In the genomic region with DNA sequence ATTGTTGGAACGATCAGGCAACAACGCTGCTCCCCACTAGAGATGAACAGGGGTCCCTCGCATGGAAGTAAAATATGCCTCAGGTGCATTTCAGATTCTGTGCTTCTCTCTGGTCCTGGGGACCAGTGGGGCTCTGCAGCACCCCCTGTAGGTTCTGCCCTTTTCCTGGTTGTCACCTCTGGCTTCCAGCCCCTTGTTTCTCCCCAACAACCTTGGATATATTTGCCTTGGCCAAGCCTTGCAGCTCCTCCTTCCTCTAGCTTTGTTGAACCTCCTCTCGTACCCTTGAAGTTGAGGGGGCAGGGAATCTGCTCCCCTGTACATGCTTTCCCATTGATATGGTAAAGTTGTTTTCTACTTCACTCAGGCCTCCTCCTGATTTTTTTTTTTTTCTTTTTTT, we compare ENCODE assay signal across 1 cellular context.
TF ChIP-seq lines count a peak whose summit lies in the region.

No MANE protein-coding gene starts in this region.

TF ChIP-seq in GM12878, 131 proteins besides CTCF, POLR2A, EP300 and RAD21:
- TF ChIP-seq ZBED1 (IDR thresholded peaks at IDR 0.05; ENCODE audit: borderline replicate concordance), result no peak
- TF ChIP-seq POU2F2 (IDR thresholded peaks at IDR 0.05; ENCODE audit: borderline replicate concordance, low read depth, low read length), result no peak
- no peak for TF ChIP-seq SIX5 (IDR thresholded peaks at IDR 0.05; ENCODE audit: low read depth, low read length, severe bottlenecking)
- TF ChIP-seq BCL11A (IDR thresholded peaks at IDR 0.05; ENCODE audit: low read depth, low read length), result no peak
- TF ChIP-seq ZNF24 (IDR thresholded peaks at IDR 0.05), result no peak
- TF ChIP-seq, protein P1, sequence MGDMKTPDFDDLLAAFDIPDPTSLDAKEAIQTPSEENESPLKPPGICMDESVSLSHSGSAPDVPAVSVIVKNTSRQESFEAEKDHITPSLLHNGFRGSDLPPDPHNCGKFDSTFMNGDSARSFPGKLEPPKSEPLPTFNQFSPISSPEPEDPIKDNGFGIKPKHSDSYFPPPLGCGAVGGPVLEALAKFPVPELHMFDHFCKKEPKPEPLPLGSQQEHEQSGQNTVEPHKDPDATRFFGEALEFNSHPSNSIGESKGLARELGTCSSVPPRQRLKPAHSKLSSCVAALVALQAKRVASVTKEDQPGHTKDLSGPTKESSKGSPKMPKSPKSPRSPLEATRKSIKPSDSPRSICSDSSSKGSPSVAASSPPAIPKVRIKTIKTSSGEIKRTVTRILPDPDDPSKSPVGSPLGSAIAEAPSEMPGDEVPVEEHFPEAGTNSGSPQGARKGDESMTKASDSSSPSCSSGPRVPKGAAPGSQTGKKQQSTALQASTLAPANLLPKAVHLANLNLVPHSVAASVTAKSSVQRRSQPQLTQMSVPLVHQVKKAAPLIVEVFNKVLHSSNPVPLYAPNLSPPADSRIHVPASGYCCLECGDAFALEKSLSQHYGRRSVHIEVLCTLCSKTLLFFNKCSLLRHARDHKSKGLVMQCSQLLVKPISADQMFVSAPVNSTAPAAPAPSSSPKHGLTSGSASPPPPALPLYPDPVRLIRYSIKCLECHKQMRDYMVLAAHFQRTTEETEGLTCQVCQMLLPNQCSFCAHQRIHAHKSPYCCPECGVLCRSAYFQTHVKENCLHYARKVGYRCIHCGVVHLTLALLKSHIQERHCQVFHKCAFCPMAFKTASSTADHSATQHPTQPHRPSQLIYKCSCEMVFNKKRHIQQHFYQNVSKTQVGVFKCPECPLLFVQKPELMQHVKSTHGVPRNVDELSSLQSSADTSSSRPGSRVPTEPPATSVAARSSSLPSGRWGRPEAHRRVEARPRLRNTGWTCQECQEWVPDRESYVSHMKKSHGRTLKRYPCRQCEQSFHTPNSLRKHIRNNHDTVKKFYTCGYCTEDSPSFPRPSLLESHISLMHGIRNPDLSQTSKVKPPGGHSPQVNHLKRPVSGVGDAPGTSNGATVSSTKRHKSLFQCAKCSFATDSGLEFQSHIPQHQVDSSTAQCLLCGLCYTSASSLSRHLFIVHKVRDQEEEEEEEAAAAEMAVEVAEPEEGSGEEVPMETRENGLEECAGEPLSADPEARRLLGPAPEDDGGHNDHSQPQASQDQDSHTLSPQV (IDR thresholded peaks at IDR 0.05), result no peak
- TF ChIP-seq, protein P2, sequence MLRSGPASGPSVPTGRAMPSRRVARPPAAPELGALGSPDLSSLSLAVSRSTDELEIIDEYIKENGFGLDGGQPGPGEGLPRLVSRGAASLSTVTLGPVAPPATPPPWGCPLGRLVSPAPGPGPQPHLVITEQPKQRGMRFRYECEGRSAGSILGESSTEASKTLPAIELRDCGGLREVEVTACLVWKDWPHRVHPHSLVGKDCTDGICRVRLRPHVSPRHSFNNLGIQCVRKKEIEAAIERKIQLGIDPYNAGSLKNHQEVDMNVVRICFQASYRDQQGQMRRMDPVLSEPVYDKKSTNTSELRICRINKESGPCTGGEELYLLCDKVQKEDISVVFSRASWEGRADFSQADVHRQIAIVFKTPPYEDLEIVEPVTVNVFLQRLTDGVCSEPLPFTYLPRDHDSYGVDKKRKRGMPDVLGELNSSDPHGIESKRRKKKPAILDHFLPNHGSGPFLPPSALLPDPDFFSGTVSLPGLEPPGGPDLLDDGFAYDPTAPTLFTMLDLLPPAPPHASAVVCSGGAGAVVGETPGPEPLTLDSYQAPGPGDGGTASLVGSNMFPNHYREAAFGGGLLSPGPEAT (IDR thresholded peaks at IDR 0.05; ENCODE audit: low read depth), result no peak
- TF ChIP-seq, protein P3, sequence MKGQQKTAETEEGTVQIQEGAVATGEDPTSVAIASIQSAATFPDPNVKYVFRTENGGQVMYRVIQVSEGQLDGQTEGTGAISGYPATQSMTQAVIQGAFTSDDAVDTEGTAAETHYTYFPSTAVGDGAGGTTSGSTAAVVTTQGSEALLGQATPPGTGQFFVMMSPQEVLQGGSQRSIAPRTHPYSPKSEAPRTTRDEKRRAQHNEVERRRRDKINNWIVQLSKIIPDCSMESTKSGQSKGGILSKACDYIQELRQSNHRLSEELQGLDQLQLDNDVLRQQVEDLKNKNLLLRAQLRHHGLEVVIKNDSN (IDR thresholded peaks at IDR 0.05; ENCODE audit: borderline replicate concordance, extremely low read length, insufficient read depth, low read depth, low read length), result no peak
- TF ChIP-seq, protein P4, sequence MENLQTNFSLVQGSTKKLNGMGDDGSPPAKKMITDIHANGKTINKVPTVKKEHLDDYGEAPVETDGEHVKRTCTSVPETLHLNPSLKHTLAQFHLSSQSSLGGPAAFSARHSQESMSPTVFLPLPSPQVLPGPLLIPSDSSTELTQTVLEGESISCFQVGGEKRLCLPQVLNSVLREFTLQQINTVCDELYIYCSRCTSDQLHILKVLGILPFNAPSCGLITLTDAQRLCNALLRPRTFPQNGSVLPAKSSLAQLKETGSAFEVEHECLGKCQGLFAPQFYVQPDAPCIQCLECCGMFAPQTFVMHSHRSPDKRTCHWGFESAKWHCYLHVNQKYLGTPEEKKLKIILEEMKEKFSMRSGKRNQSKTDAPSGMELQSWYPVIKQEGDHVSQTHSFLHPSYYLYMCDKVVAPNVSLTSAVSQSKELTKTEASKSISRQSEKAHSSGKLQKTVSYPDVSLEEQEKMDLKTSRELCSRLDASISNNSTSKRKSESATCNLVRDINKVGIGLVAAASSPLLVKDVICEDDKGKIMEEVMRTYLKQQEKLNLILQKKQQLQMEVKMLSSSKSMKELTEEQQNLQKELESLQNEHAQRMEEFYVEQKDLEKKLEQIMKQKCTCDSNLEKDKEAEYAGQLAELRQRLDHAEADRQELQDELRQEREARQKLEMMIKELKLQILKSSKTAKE (IDR thresholded peaks at IDR 0.05; ENCODE audit: low read depth, poor library complexity, severe bottlenecking), result no peak
- no peak for TF ChIP-seq KLF5 (IDR thresholded peaks at IDR 0.05; ENCODE audit: partially characterized antibody)
